ENCODE assay signal across 8 cellular contexts in genomic region chr19:38849746-38850230, GRCh38. TPM values are rescaled to one million over a fixed set of nuclear protein-coding genes. Genes with fewer than 3 reads are reported as not detected.
A peak's percentile ranks its signal among the peaks of the same experiment; 100 is the strongest.
DNase-seq lines count a peak whose midpoint lies in the region; ATAC-seq lines count a peak whose summit lies in the region.

Gene HNRNPL, minus strand, starts transcription at chr19:38849986. Its CDS starts 20 bp downstream, at chr19:38849966.

- peak within 1 kb of the TSS; percentile 100 for H3K4ac ChIP-seq in mesendoderm (ENCODE audit: low read depth, low read length)

- H3K27me3 Mint-ChIP-seq in dendritic cell treated with granulocyte-macrophage colony-stimulating factor and Interleukin-4, amounts not matched to agents 40 ng/mL and 50 ng/mL, for 4 days, result no peaks in the 10 kb centered on the region

- peak within 1 kb of the TSS; percentile 99 for H4K8ac ChIP-seq in mesendoderm (ENCODE audit: low read depth, low read length)

- H3K56ac ChIP-seq in mesendoderm (ENCODE audit: low read length), result peak within 1 kb of the TSS; percentile 95

- H2BK5ac ChIP-seq in mesendoderm (ENCODE audit: low read length), result peak within 1 kb of the TSS; percentile 66

- H2AK5ac ChIP-seq in mesendoderm (ENCODE audit: low read length), result peak within 1 kb of the TSS; percentile 96

- peak within 1 kb of the TSS; percentile 74 for H3K4me3 ChIP-seq in mesendoderm (ENCODE audit: low read length)

- peak within 1 kb of the TSS; percentile 94 for H3K4me2 ChIP-seq in mesendoderm (ENCODE audit: low read length)

- peaks cover 19% of the 10 kb centered on the region for H3K36me3 ChIP-seq in mesendoderm (ENCODE audit: control insufficient read depth, insufficient read depth, low read length)

- no peak within 1 kb of the TSS for H3K23ac ChIP-seq in mesendoderm (ENCODE audit: low read length)

- H3K79me2 ChIP-seq in mesendoderm (ENCODE audit: control insufficient read depth, insufficient read depth, low read length), result peaks cover 39% of the 10 kb centered on the region

- H3K79me1 ChIP-seq in mesendoderm (ENCODE audit: low read length), result peaks cover 16% of the 10 kb centered on the region

- peak; percentile 57 for ATAC-seq in HG03175 (IDR thresholded peaks at IDR 0.05; ENCODE audit: unreplicated experiment)
- ATAC-seq in activated CD4-positive, CD25-positive, alpha-beta regulatory T cell treated with anti-CD3 and anti-CD28 coated beads, Interleukin-2, amount 50 U/mL, for 24 hours, result peak; percentile 61 to 66

- peak within 1 kb of the TSS; percentile 88 for H3K4me3 Mint-ChIP-seq in dendritic cell treated with granulocyte-macrophage colony-stimulating factor and Interleukin-4, amounts not matched to agents 40 ng/mL and 50 ng/mL, for 4 days

- peak within 1 kb of the TSS; percentile 99 for H3K27ac Mint-ChIP-seq in dendritic cell treated with granulocyte-macrophage colony-stimulating factor and Interleukin-4, amounts not matched to agents 40 ng/mL and 50 ng/mL, for 4 days

- intact Hi-C loops in dendritic cell treated with granulocyte-macrophage colony-stimulating factor and Interleukin-4, amounts not matched to agents 40 ng/mL and 50 ng/mL, for 4 days (cut with micrococcal nuclease), result loop anchor here (1.0 to 10.0 kb wide), 3 partner anchors 16 to 115 kb away; partner anchors contain the start of genes NFKBIB and SIRT2

- peaks cover 39% of the 10 kb centered on the region for H3K4me1 Mint-ChIP-seq in dendritic cell treated with granulocyte-macrophage colony-stimulating factor and Interleukin-4, amounts not matched to agents 40 ng/mL and 50 ng/mL, for 4 days (ENCODE audit: low read depth)

- no peaks in the 10 kb centered on the region for H3K27me3 ChIP-seq in mesendoderm (ENCODE audit: insufficient read depth, low read length, poor library complexity)

- H3K27ac ChIP-seq in mesendoderm (ENCODE audit: low read depth, low read length), result peak within 1 kb of the TSS; percentile 99

- peak within 1 kb of the TSS; percentile 98 for H2BK120ac ChIP-seq in mesendoderm (ENCODE audit: low read depth, low read length)

- peak; percentile 98 for DNase-seq in stimulated activated CD4-positive, alpha-beta T cell treated with anti-CD3 and anti-CD28 coated beads, Interleukin-12 subunit alpha, Interleukin-12 subunit beta, amount 100 ng/mL, for 4 hours
- DNase-seq in stimulated activated CD4-positive, alpha-beta T cell treated with anti-CD3 and anti-CD28 coated beads, Interleukin-15, amount 100 ng/mL, for 24 hours, result no peak
- no peak for DNase-seq in mesendoderm
- peak in 5 of 6 experiments; percentile 97 to 100 (median 100) for DNase-seq in stimulated activated naive CD4-positive, alpha-beta T cell (lab: John Stamatoyannopoulos, UW)
- no peak for DNase-seq in DMS 273 (lab: John Stamatoyannopoulos, UW; ENCODE audit: unreplicated experiment)

- H4K5ac ChIP-seq in mesendoderm (ENCODE audit: low read length), result peak within 1 kb of the TSS; percentile 68

- H3K9me3 Mint-ChIP-seq in dendritic cell treated with granulocyte-macrophage colony-stimulating factor and Interleukin-4, amounts not matched to agents 40 ng/mL and 50 ng/mL, for 4 days, result no peaks in the 10 kb centered on the region

- no CpG with 5 or more reads among the region's 58 CpGs for WGBS in mesendoderm (ENCODE audit: extremely low coverage, insufficient coverage, low lambda C conversion rate)

- peaks cover 4% of the 10 kb centered on the region for H3K4me1 ChIP-seq in mesendoderm (ENCODE audit: control insufficient read depth, low read depth, low read length)

- peak within 1 kb of the TSS; percentile 100 for H3K18ac ChIP-seq in mesendoderm (ENCODE audit: low read length)

- H3K36me3 Mint-ChIP-seq in dendritic cell treated with granulocyte-macrophage colony-stimulating factor and Interleukin-4, amounts not matched to agents 40 ng/mL and 50 ng/mL, for 4 days (ENCODE audit: low read depth), result peaks cover 74% of the 10 kb centered on the region

- peak within 1 kb of the TSS; percentile 94 for H3K9ac ChIP-seq in mesendoderm (ENCODE audit: low read length)

- H2BK15ac ChIP-seq in mesendoderm (replicated peaks; ENCODE audit: low read depth), result no peak within 1 kb of the TSS

RNA-seq across cellular contexts. Expression of gene HNRNPL, which starts in this region (rescaled TPM):
- 460 TPM for polyA plus RNA-seq in mesendoderm (2013, experiment 1 of 2)
- 455 TPM for polyA plus RNA-seq in mesendoderm (2013, experiment 2 of 2)

Comparison
In these comparisons a context has a peak if more than half of its experiments do, and no peak if none do; other contexts are left out.
1. DNase-seq: peak in stimulated activated CD4-positive, alpha-beta T cell treated with anti-CD3 and anti-CD28 coated beads, Interleukin-12 subunit alpha, Interleukin-12 subunit beta, amount 100 ng/mL, for 4 hours (single experiment) and stimulated activated naive CD4-positive, alpha-beta T cell (5 of 6); none in stimulated activated CD4-positive, alpha-beta T cell treated with anti-CD3 and anti-CD28 coated beads, Interleukin-15, amount 100 ng/mL, for 24 hours (single experiment), mesendoderm (single experiment) and DMS 273 (single experiment).